Comparison of ENCODE assay signal across 8 cellular contexts in genomic region chr2:168336786-168337388, GRCh38.
DNase-seq lines count a peak whose midpoint lies in the region; ATAC-seq and TF ChIP-seq lines count a peak whose summit lies in the region.

No MANE protein-coding gene starts in this region.

- ATAC-seq in GM18861 (IDR thresholded peaks at IDR 0.05; ENCODE audit: unreplicated experiment) (peak; percentile 79), GM21723 (IDR thresholded peaks at IDR 0.05; ENCODE audit: unreplicated experiment) (no peak)

- H3K27me3 ChIP-seq in KMS-11 (ENCODE audit: insufficient read depth, low read depth) (no peaks in the 10 kb centered on the region), prostate gland (replicated peaks; ENCODE audit: insufficient read depth) (no peaks in the 10 kb centered on the region), neuronal stem cell (ENCODE audit: control insufficient read depth in 3 of 3, insufficient read depth in 3 of 3, low read depth in 1 of 3, low read length in 3 of 3) (no peaks in the 10 kb centered on the region)

- no peak for TF ChIP-seq POLR2A in prostate gland (IDR thresholded peaks at IDR 0.05)

- no peak overlapping the region for H3K14ac ChIP-seq in neuronal stem cell (ENCODE audit: low read length)

- no peak overlapping the region for H4K8ac ChIP-seq in neuronal stem cell (ENCODE audit: low read depth, low read length)

- H3K23ac ChIP-seq in neuronal stem cell (ENCODE audit: low read depth, low read length, poor library complexity), result no peak overlapping the region

- H3K9me3 ChIP-seq in prostate gland (no peaks in the 10 kb centered on the region), neuronal stem cell (replicated peaks in 1 of 2; ENCODE audit: control insufficient read depth in 2 of 2, insufficient read depth in 1 of 2, low read depth in 1 of 2, low read length in 2 of 2) (no peaks in the 10 kb centered on the region)

- H2BK12ac ChIP-seq in neuronal stem cell (ENCODE audit: low read length), result no peak overlapping the region

- no peak overlapping the region for H3K4me2 ChIP-seq in KMS-11
- H3K4me2 ChIP-seq in neuronal stem cell (ENCODE audit: insufficient read depth, low read length, poor library complexity, severe bottlenecking), result no peak overlapping the region

- H2BK15ac ChIP-seq in neuronal stem cell (ENCODE audit: low read length), result no peak overlapping the region

- H4K20me1 ChIP-seq in KMS-11 (ENCODE audit: insufficient read depth), result no peaks in the 10 kb centered on the region

- H3K4me1 ChIP-seq in KMS-11 (ENCODE audit: low read depth, poor library complexity, severe bottlenecking) (no peaks in the 10 kb centered on the region), prostate gland (replicated peaks) (no peaks in the 10 kb centered on the region), neuronal stem cell (ENCODE audit: control insufficient read depth in 2 of 2, insufficient read depth in 1 of 2, low read depth in 1 of 2, low read length in 2 of 2) (peaks cover 2 to 6% of the 10 kb centered on the region in 2 donors)

- 79% methylated on average over 6 of the region's 6 CpGs for WGBS in prostate gland
- WGBS in neuronal stem cell (ENCODE audit: extremely low coverage in 2 of 2, insufficient read length in 2 of 2, insufficient replicate concordance in 1 of 2), 2 donors, result no CpG with 5 or more reads among the region's 6 CpGs

- no peak overlapping the region for H2AFZ ChIP-seq in KMS-11 (ENCODE audit: low read depth)
- no peak overlapping the region for H2AFZ ChIP-seq in neuronal stem cell (ENCODE audit: low read length)

- DNase-seq in choroid plexus epithelial cell (ENCODE audit: low read depth) (peak; percentile 42), prostate gland (ENCODE audit: low spot score) (peak; percentile 56), neuronal stem cell (ENCODE audit: low spot score) (no peak)

- no peak overlapping the region for H3K27ac ChIP-seq in 22Rv1
- H3K27ac ChIP-seq in KMS-11, result no peak overlapping the region
- H3K27ac ChIP-seq in VCaP, result no peak overlapping the region
- H3K27ac ChIP-seq in prostate gland, result no peak overlapping the region
- H3K27ac ChIP-seq in neuronal stem cell (replicated peaks; ENCODE audit: low read length), result no peak overlapping the region

- TF ChIP-seq CTCF in 22Rv1 (IDR thresholded peaks at IDR 0.05) (peak; percentile 70), KMS-11 (conservative IDR thresholded peaks at IDR 0.05; ENCODE audit: low read depth, low read length) (peak; percentile 30; the same call in 1 of the 2 replicates), VCaP (conservative IDR thresholded peaks at IDR 0.05) (peak; percentile 79), choroid plexus epithelial cell (conservative IDR thresholded peaks at IDR 0.05; ENCODE audit: low read depth, low read length) (peak; percentile 70), prostate gland (IDR thresholded peaks at IDR 0.05) (peak in 3 of 4 experiments; percentile 39 to 64 (median 60))

- H4K91ac ChIP-seq in neuronal stem cell (ENCODE audit: low read depth, low read length, poor library complexity), result no peak overlapping the region

- no peaks in the 10 kb centered on the region for H3K79me1 ChIP-seq in neuronal stem cell (ENCODE audit: low read depth, low read length)

- H3K4me3 ChIP-seq in KMS-11 (IDR thresholded peaks at IDR 0.05; ENCODE audit: insufficient read depth, low read depth, low read length), result no peak overlapping the region
- no peak overlapping the region for H3K4me3 ChIP-seq in choroid plexus epithelial cell (ENCODE audit: low read depth, low read length)
- no peak overlapping the region for H3K4me3 ChIP-seq in prostate gland
- no peak overlapping the region for H3K4me3 ChIP-seq in neuronal stem cell (ENCODE audit: low read length in 2 of 2)

- intact Hi-C loops in prostate gland (cut with DNase I), result no loop called here

- H2BK120ac ChIP-seq in neuronal stem cell (ENCODE audit: low read depth, low read length), result no peak overlapping the region

- H3K18ac ChIP-seq in neuronal stem cell (ENCODE audit: low read length), result no peak overlapping the region

- H3K36me3 ChIP-seq in KMS-11 (ENCODE audit: insufficient read depth) (no peaks in the 10 kb centered on the region), prostate gland (no peaks in the 10 kb centered on the region), neuronal stem cell (replicated peaks in 1 of 2; ENCODE audit: control insufficient read depth in 2 of 2, insufficient read depth in 2 of 2, low read length in 2 of 2) (no peaks in the 10 kb centered on the region)

- H2AK5ac ChIP-seq in neuronal stem cell (ENCODE audit: low read depth, low read length), result no peak overlapping the region

- no peak overlapping the region for H2BK5ac ChIP-seq in neuronal stem cell (ENCODE audit: low read length)

- H3K9ac ChIP-seq in KMS-11 (no peak overlapping the region), neuronal stem cell (ENCODE audit: low read depth, low read length, poor library complexity) (no peak overlapping the region)

- H3K4ac ChIP-seq in neuronal stem cell (ENCODE audit: low read length), result no peak overlapping the region

- no peaks in the 10 kb centered on the region for H3K79me2 ChIP-seq in KMS-11 (ENCODE audit: insufficient read depth, low read depth)
